Comparison of ENCODE assay signal across 9 cellular contexts in genomic region chr10:104297697-104298660, GRCh38. TPM values are rescaled to one million over a fixed set of nuclear protein-coding genes. Genes with fewer than 3 reads are reported as not detected.
DNase-seq lines count a peak whose midpoint lies in the region; ATAC-seq, FAIRE-seq and TF ChIP-seq lines count a peak whose summit lies in the region.
"Had no signal": no experiment of that assay in that cellular context is flagged by ENCODE, and none has a peak within 500 bp of the region (broad histone marks: within the 10 kb centered on the region; RNA-seq: fewer than 3 reads in every experiment).

No MANE protein-coding gene starts in this region.

- POLR2A ChIA-PET in WTC11 (lab: Charles Lee), result no interaction called here

- H3K9me3 ChIP-seq in thyroid gland, result no peaks in the 10 kb centered on the region

- H3K4me1 ChIP-seq in thyroid gland, result peaks cover 4 to 29% of the 10 kb centered on the region in 2 donors

- H3K4me1 Mint-ChIP-seq in WTC11, result peaks cover 14% of the 10 kb centered on the region
- peaks cover 37% of the 10 kb centered on the region for H3K4me1 Mint-ChIP-seq in glutamatergic neuron (ENCODE audit: low read depth, unreplicated experiment)

- peak; percentile 49 for DNase-seq in stimulated activated CD4-positive, alpha-beta T cell treated with anti-CD3 and anti-CD28 coated beads, Interleukin-1b, Interleukin-23, amount 100 ng/mL, for 48 hours
- DNase-seq in stimulated activated CD4-positive, alpha-beta T cell treated with anti-CD3 and anti-CD28 coated beads, Interleukin-12 subunit alpha, Interleukin-12 subunit beta, amount 100 ng/mL, for 4 hours, result no peak
- DNase-seq in WTC11 (ENCODE audit: low spot score) (peak; percentile 89), glutamatergic neuron (peak; percentile 80), frontal cortex (ENCODE audit: low spot score in 2 of 2) (no peak), NCI-H345 (lab: John Stamatoyannopoulos, UW) (no peak), thyroid gland (no peak), GOT3 (lab: John Stamatoyannopoulos, UW) (no peak)
- DNase-seq: SIG-M5 had no signal

- no peak overlapping the region for H3K4me3 Mint-ChIP-seq in WTC11
- H3K4me3 Mint-ChIP-seq in glutamatergic neuron (ENCODE audit: unreplicated experiment), result no peak overlapping the region

- intact Hi-C loops in thyroid gland (cut with DNase I), result no loop called here

- H3K27ac Mint-ChIP-seq in WTC11 (no peak overlapping the region), glutamatergic neuron (ENCODE audit: unreplicated experiment) (no peak overlapping the region)

- CTCF ChIA-PET in WTC11 (lab: Charles Lee), result interaction anchor here (0.5 to 9.0 kb wide), 12 partner anchors 8 to 177 kb away, joined by 3 to 126 read pairs (median 7); partner anchors contain the start of genes CFAP58 and ITPRIP

- TF ChIP-seq POLR2A in thyroid gland (IDR thresholded peaks at IDR 0.05), result no peak

- no peaks in the 10 kb centered on the region for H3K27me3 ChIP-seq in thyroid gland

- 64 to 72% methylated on average over 17 of the region's 17 CpGs for WGBS in thyroid gland, 2 donors

- peak; percentile 78 for TF ChIP-seq CTCF in WTC11 (IDR thresholded peaks at IDR 0.05)
- peak; percentile 66 for TF ChIP-seq CTCF in glutamatergic neuron (IDR thresholded peaks at IDR 0.05; ENCODE audit: partially characterized antibody, unreplicated experiment)
- peak in 1 of 6 experiments; percentile 23 for TF ChIP-seq CTCF in thyroid gland (IDR thresholded peaks at IDR 0.05)

- H3K27me3 Mint-ChIP-seq in WTC11 (ENCODE audit: low read depth) (no peaks in the 10 kb centered on the region), glutamatergic neuron (ENCODE audit: unreplicated experiment) (peaks cover 6% of the 10 kb centered on the region)

- H3K9me3 Mint-ChIP-seq in WTC11 (peaks cover 14% of the 10 kb centered on the region), glutamatergic neuron (ENCODE audit: unreplicated experiment) (peaks cover 8% of the 10 kb centered on the region)

- no peak overlapping the region for H3K27ac ChIP-seq in thyroid gland

- H3K36me3 ChIP-seq in thyroid gland, result no peaks in the 10 kb centered on the region

- FAIRE-seq in frontal cortex (lab: Jason Lieb, UNC), result no peak

- H3K4me3 ChIP-seq in thyroid gland (replicated peaks in 1 of 3), result no peak overlapping the region

- ATAC-seq in WTC11, result peak; percentile 98

- H3K36me3 Mint-ChIP-seq in WTC11 (peaks cover 9% of the 10 kb centered on the region), glutamatergic neuron (ENCODE audit: unreplicated experiment) (peaks cover 1% of the 10 kb centered on the region)

TF ChIP-seq in WTC11, 78 proteins besides CTCF, POLR2A, EP300 and RAD21:
- TF ChIP-seq SMAD4 (CRISPR knock-in tag; IDR thresholded peaks at IDR 0.05) (no peak), ZNF512 (CRISPR knock-in tag; IDR thresholded peaks at IDR 0.05; ENCODE audit: borderline replicate concordance) (no peak), KAT7 (CRISPR knock-in tag; IDR thresholded peaks at IDR 0.05; ENCODE audit: borderline replicate concordance) (no peak), SMAD3 (CRISPR knock-in tag; IDR thresholded peaks at IDR 0.05; ENCODE audit: borderline replicate concordance) (no peak), NR2C2 (CRISPR knock-in tag; IDR thresholded peaks at IDR 0.05) (no peak), GTF2I (CRISPR knock-in tag; conservative IDR thresholded peaks at IDR 0.05) (no peak), IRF1 (CRISPR knock-in tag; IDR thresholded peaks at IDR 0.05) (no peak), ZNF416 (CRISPR knock-in tag; IDR thresholded peaks at IDR 0.05) (no peak), ZBTB43 (CRISPR knock-in tag; IDR thresholded peaks at IDR 0.05) (no peak), GABPB1 (CRISPR knock-in tag; IDR thresholded peaks at IDR 0.05) (no peak), JAZF1 (CRISPR knock-in tag; IDR thresholded peaks at IDR 0.05) (no peak), ESRRA (CRISPR knock-in tag; IDR thresholded peaks at IDR 0.05; ENCODE audit: borderline replicate concordance) (no peak), NFATC4 (CRISPR knock-in tag; IDR thresholded peaks at IDR 0.05) (no peak), GRHL2 (CRISPR knock-in tag; IDR thresholded peaks at IDR 0.05; ENCODE audit: insufficient replicate concordance, severe bottlenecking) (no peak), AR (CRISPR knock-in tag; IDR thresholded peaks at IDR 0.05) (no peak), ZNF425 (CRISPR knock-in tag; conservative IDR thresholded peaks at IDR 0.05) (no peak)

RNA-seq across cellular contexts. Expression of gene GSTO2, which starts 29.0 kb away (rescaled TPM):
- total RNA-seq in WTC11 (2021) (10.7 to 18.7 TPM (median 17.6 TPM) in 3 replicates), glutamatergic neuron (ENCODE audit: unreplicated experiment) (2.0 TPM), frontal cortex (2.4 TPM), thyroid gland (10 to 100 TPM in 3 of 4 donors, 1 to 10 TPM in 1; 7.5 to 16.3 (median 12.8) TPM)

RNA-seq across cellular contexts. Expression of gene ITPRIP, which starts 40.3 kb away (rescaled TPM):
- total RNA-seq in WTC11 (2021), result 13.0 to 16.8 TPM (median 13.4 TPM) in 3 replicates
- total RNA-seq in glutamatergic neuron (ENCODE audit: unreplicated experiment), result 19.8 TPM
- total RNA-seq in frontal cortex, result 1.2 TPM
- 10 to 100 TPM; 28.0 to 44.2 (median 29.4) TPM for total RNA-seq in thyroid gland

RNA-seq across cellular contexts. Expression of gene GSTO1, which starts 43.3 kb away (rescaled TPM):
- total RNA-seq in WTC11 (2021) (87.9 to 99.5 TPM (median 99.2 TPM) in 3 replicates), glutamatergic neuron (ENCODE audit: unreplicated experiment) (26.8 TPM), frontal cortex (39.9 TPM), thyroid gland (100 to 1,000 TPM in 2 of 4 donors, 10 to 100 TPM in 2; 86.1 to 129 (median 102) TPM)

RNA-seq across cellular contexts. Expression of gene CFAP58, which starts 55.7 kb away (rescaled TPM):
- 0.92 to 1.1 TPM (median 1.0 TPM) in 3 replicates for total RNA-seq in WTC11 (2021)
- 2.2 TPM for total RNA-seq in glutamatergic neuron (ENCODE audit: unreplicated experiment)
- 1.2 TPM for total RNA-seq in frontal cortex
- 1 to 10 TPM; 1.0 to 1.6 (median 1.2) TPM for total RNA-seq in thyroid gland

Comparison
In these comparisons a context has a peak if more than half of its experiments do, and no peak if none do; other contexts are left out.
1. DNase-seq: peak in stimulated activated CD4-positive, alpha-beta T cell treated with anti-CD3 and anti-CD28 coated beads, Interleukin-1b, Interleukin-23, amount 100 ng/mL, for 48 hours (single experiment), WTC11 (single experiment) and glutamatergic neuron (single experiment); none in stimulated activated CD4-positive, alpha-beta T cell treated with anti-CD3 and anti-CD28 coated beads, Interleukin-12 subunit alpha, Interleukin-12 subunit beta, amount 100 ng/mL, for 4 hours (single experiment), frontal cortex (0 of 2), NCI-H345 (single experiment), thyroid gland (0 of 2) and GOT3 (single experiment).